8 cellular contexts compared by ENCODE assay signal in the genomic region with DNA sequence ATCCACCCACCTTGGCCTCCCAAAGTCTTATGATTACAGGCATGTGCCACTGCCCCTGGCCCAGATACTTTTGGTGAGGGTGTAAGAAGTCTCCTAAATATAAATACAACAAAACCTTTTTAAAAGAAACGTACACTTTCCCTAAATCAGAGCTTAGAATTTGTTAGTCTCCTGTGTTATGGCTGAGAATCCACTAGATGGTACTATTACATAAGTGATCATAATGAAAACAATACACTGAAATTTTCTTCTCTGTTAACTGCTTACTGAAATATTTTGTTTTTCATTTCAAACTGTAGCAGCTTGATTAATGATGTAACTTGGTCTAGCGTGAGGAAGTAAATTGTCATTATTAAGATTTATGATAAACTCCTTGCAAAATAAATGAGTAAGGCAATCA.
DNase-seq lines count a peak whose midpoint lies in the region; ATAC-seq and TF ChIP-seq lines count a peak whose summit lies in the region.

No MANE protein-coding gene starts in this region.

- H3K9me3 ChIP-seq in PC-9 (ENCODE audit: insufficient read depth, low read depth) (no peaks in the 10 kb centered on the region), thoracic aorta (no peaks in the 10 kb centered on the region)

- H3K4me3 ChIP-seq in PC-9 (no peak overlapping the region), thoracic aorta (no peak overlapping the region)

- no peaks in the 10 kb centered on the region for H3K9me2 ChIP-seq in PC-9 (ENCODE audit: insufficient read depth)

- ATAC-seq in thoracic aorta (ENCODE audit: insufficient number of reproducible peaks, low FRiP score, low read depth) (no peak), GM21360 (IDR thresholded peaks at IDR 0.05; ENCODE audit: unreplicated experiment) (no peak), GM21367 (IDR thresholded peaks at IDR 0.05; ENCODE audit: unreplicated experiment) (no peak)

- TF ChIP-seq CTCF in PC-9 (conservative IDR thresholded peaks at IDR 0.05) (peak; percentile 53), thoracic aorta (IDR thresholded peaks at IDR 0.05) (peak; percentile 41)

- no peak overlapping the region for H3K4me2 ChIP-seq in PC-9

- H3F3A ChIP-seq in PC-9 (ENCODE audit: insufficient read depth, low read depth): no peaks in the 10 kb centered on the region

- H3K27ac ChIP-seq in PC-9 (no peak overlapping the region), thoracic aorta (no peak overlapping the region)

- DNase-seq in SIG-M5 treated with dmso at 0.1 percent for 504 hours (lab: John Stamatoyannopoulos, UW; ENCODE audit: unreplicated experiment): peak; percentile 9
- DNase-seq in SIG-M5 (lab: John Stamatoyannopoulos, UW): no peak
- DNase-seq in PC-9: no peak
- peak; percentile 2 for DNase-seq in fibroblast of the conjunctiva (ENCODE audit: low read depth)
- no peak for DNase-seq in thoracic aorta (ENCODE audit: low spot score)
- no peak for DNase-seq in NCI-H1930 (lab: John Stamatoyannopoulos, UW)

- POLR2A ChIA-PET in PC-9 (lab: Charles Lee; ENCODE audit: unreplicated experiment): no interaction called here

- H3K36me3 ChIP-seq in PC-9 (ENCODE audit: low read depth) (no peaks in the 10 kb centered on the region), thoracic aorta (no peaks in the 10 kb centered on the region)

- no peaks in the 10 kb centered on the region for H4K20me1 ChIP-seq in PC-9 (ENCODE audit: insufficient read depth)

- H3K79me2 ChIP-seq in PC-9 (ENCODE audit: low read depth): no peaks in the 10 kb centered on the region

- BruUV-seq in PC-9 (replicated peaks; lab: Mats Ljungman, UMichigan): no TSS peak

- no peaks in the 10 kb centered on the region for H3K4me1 ChIP-seq in PC-9 (replicated peaks; ENCODE audit: insufficient read depth)
- no peaks in the 10 kb centered on the region for H3K4me1 ChIP-seq in thoracic aorta (ENCODE audit: control insufficient read depth in 1 of 2, low read depth in 2 of 2)

- H2AFZ ChIP-seq in PC-9: no peak overlapping the region

- CTCF ChIA-PET in PC-9 (lab: Charles Lee): interaction anchor here (0.9 kb wide), 1 partner anchor 339 kb away, joined by 4 read pairs; no protein-coding TSS in a partner anchor

- H3K27me3 ChIP-seq in PC-9 (ENCODE audit: insufficient read depth, low read depth) (peaks cover 12% of the 10 kb centered on the region; the same call in 1 of the 2 replicates), thoracic aorta (replicated peaks; ENCODE audit: insufficient read depth) (no peaks in the 10 kb centered on the region)

- intact Hi-C loops in PC-9 (cut with micrococcal nuclease; ENCODE audit: unreplicated experiment): no loop called here

Comparison
In these comparisons a context has a peak if more than half of its experiments do, and no peak if none do; other contexts are left out.
1. DNase-seq: peak in SIG-M5 treated with dmso at 0.1 percent for 504 hours (single experiment) and fibroblast of the conjunctiva (single experiment); none in SIG-M5 (single experiment), PC-9 (0 of 2), thoracic aorta (single experiment) and NCI-H1930 (0 of 2).